Comparison of ENCODE assay signal across 16 cellular contexts in genomic region chr1:156437054-156437453, GRCh38.
DNase-seq lines count a peak whose midpoint lies in the region; ATAC-seq and TF ChIP-seq lines count a peak whose summit lies in the region.
"Had no signal": no experiment of that assay in that cellular context is flagged by ENCODE, and none has a peak within 500 bp of the region (broad histone marks: within the 10 kb centered on the region; RNA-seq: fewer than 3 reads in every experiment).

No MANE protein-coding gene starts in this region.

- H3K27ac Mint-ChIP-seq in activated CD8-positive, alpha-beta memory T cell treated with anti-CD3 and anti-CD28 coated beads, Interleukin-2, amount 10 ng/mL, durations not matched to agents 7 days and 5 days: peak overlapping the region; percentile 15
- no peak overlapping the region for H3K27ac Mint-ChIP-seq in WTC11

- H3K27me3 Mint-ChIP-seq in activated CD8-positive, alpha-beta memory T cell treated with anti-CD3 and anti-CD28 coated beads, Interleukin-2, amount 10 ng/mL, durations not matched to agents 7 days and 5 days: peaks cover 94% of the 10 kb centered on the region
- peaks cover 100% of the 10 kb centered on the region for H3K27me3 Mint-ChIP-seq in WTC11 (ENCODE audit: low read depth)

- peak overlapping the region; percentile 63 for H3K27ac ChIP-seq in substantia nigra (ENCODE audit: low read depth, low read length, poor library complexity, severe bottlenecking)
- H3K27ac ChIP-seq: 22Rv1, BLaER1, PC-9 had no signal

- H3K9me3 Mint-ChIP-seq in activated CD8-positive, alpha-beta memory T cell treated with anti-CD3 and anti-CD28 coated beads, Interleukin-2, amount 10 ng/mL, durations not matched to agents 7 days and 5 days (ENCODE audit: low read depth): no peaks in the 10 kb centered on the region
- no peaks in the 10 kb centered on the region for H3K9me3 Mint-ChIP-seq in WTC11

- DNase-seq in activated CD8-positive, alpha-beta memory T cell treated with anti-CD3 and anti-CD28 coated beads, Interleukin-2, amount 10 ng/mL, durations not matched to agents 7 days and 5 days: no peak
- no peak for DNase-seq in activated CD8-positive, alpha-beta memory T cell treated with anti-CD3 and anti-CD28 coated beads, Interleukin-2, amount 50 U/mL, for 48 hours
- DNase-seq in WTC11 (ENCODE audit: low spot score) (no peak), epidermal melanocyte (ENCODE audit: insufficient read length, low spot score) (peak; percentile 0), substantia nigra (lab: John Stamatoyannopoulos, UW) (no peak)
- DNase-seq: DMS 273 treated with DMSO at 0.1 percent for 48 hours, NCI-H1048, NCI-H2107, NCI-H748 treated with DMSO at 0.1 percent for 48 hours had no signal

- H3K36me3 Mint-ChIP-seq in activated CD8-positive, alpha-beta memory T cell treated with anti-CD3 and anti-CD28 coated beads, Interleukin-2, amount 10 ng/mL, durations not matched to agents 7 days and 5 days: peaks cover 4% of the 10 kb centered on the region
- H3K36me3 Mint-ChIP-seq in WTC11: peaks cover 3% of the 10 kb centered on the region

- POLR2A ChIA-PET in WTC11 (lab: Charles Lee): interaction anchor here (1.1 kb wide), 1 partner anchor 15 kb away, joined by 3 read pairs; no protein-coding TSS in a partner anchor

- no peak for ATAC-seq in activated CD8-positive, alpha-beta memory T cell treated with anti-CD3 and anti-CD28 coated beads, Interleukin-2, amount 10 ng/mL, durations not matched to agents 7 days and 5 days
- ATAC-seq in WTC11: no peak
- ATAC-seq in HG03521 (IDR thresholded peaks at IDR 0.05; ENCODE audit: unreplicated experiment): no peak
- ATAC-seq in HG02759 (IDR thresholded peaks at IDR 0.05; ENCODE audit: unreplicated experiment): no peak
- no peak for ATAC-seq in GM18907 (IDR thresholded peaks at IDR 0.05; ENCODE audit: unreplicated experiment)
- ATAC-seq: K562 had no signal

- TF ChIP-seq CTCF in WTC11 (IDR thresholded peaks at IDR 0.05): no peak

- H3K4me3 Mint-ChIP-seq in activated CD8-positive, alpha-beta memory T cell treated with anti-CD3 and anti-CD28 coated beads, Interleukin-2, amount 10 ng/mL, durations not matched to agents 7 days and 5 days: no peak overlapping the region
- peak overlapping the region; percentile 57 for H3K4me3 Mint-ChIP-seq in WTC11

- peaks cover 22% of the 10 kb centered on the region for H3K4me1 Mint-ChIP-seq in activated CD8-positive, alpha-beta memory T cell treated with anti-CD3 and anti-CD28 coated beads, Interleukin-2, amount 10 ng/mL, durations not matched to agents 7 days and 5 days
- peaks cover 63% of the 10 kb centered on the region for H3K4me1 Mint-ChIP-seq in WTC11

- CTCF ChIA-PET in activated CD8-positive, alpha-beta memory T cell treated with anti-CD3 and anti-CD28 coated beads, Interleukin-2, amount 10 ng/mL, durations not matched to agents 7 days and 5 days (lab: Charles Lee): interaction anchor here (0.9 to 9.0 kb wide), 4 partner anchors 9 to 187 kb away, joined by 3 to 107 read pairs (median 6); no protein-coding TSS in a partner anchor
- CTCF ChIA-PET in WTC11 (lab: Charles Lee): interaction anchor here (0.7 to 10.1 kb wide), 10 partner anchors 9 to 187 kb away, joined by 4 to 200 read pairs (median 7); no protein-coding TSS in a partner anchor

TF ChIP-seq in WTC11, 78 proteins besides CTCF, POLR2A, EP300 and RAD21 (continues in another document):
- TF ChIP-seq, protein P1, sequence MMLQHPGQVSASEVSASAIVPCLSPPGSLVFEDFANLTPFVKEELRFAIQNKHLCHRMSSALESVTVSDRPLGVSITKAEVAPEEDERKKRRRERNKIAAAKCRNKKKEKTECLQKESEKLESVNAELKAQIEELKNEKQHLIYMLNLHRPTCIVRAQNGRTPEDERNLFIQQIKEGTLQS (CRISPR knock-in tag; conservative IDR thresholded peaks at IDR 0.05): no peak
- TF ChIP-seq TEAD4 (CRISPR knock-in tag; IDR thresholded peaks at IDR 0.05) (no peak), PRRX2 (CRISPR knock-in tag; IDR thresholded peaks at IDR 0.05) (no peak), JAZF1 (CRISPR knock-in tag; IDR thresholded peaks at IDR 0.05) (no peak), ZNF219 (CRISPR knock-in tag; IDR thresholded peaks at IDR 0.05; ENCODE audit: borderline replicate concordance) (no peak), NR1H2 (CRISPR knock-in tag; IDR thresholded peaks at IDR 0.05) (no peak), OVOL2 (CRISPR knock-in tag; IDR thresholded peaks at IDR 0.05; ENCODE audit: borderline replicate concordance) (no peak), NR2C2 (CRISPR knock-in tag; IDR thresholded peaks at IDR 0.05) (no peak), MYBL2 (CRISPR knock-in tag; IDR thresholded peaks at IDR 0.05) (no peak), FOXP4 (CRISPR knock-in tag; IDR thresholded peaks at IDR 0.05) (no peak)
- TF ChIP-seq, protein P2, sequence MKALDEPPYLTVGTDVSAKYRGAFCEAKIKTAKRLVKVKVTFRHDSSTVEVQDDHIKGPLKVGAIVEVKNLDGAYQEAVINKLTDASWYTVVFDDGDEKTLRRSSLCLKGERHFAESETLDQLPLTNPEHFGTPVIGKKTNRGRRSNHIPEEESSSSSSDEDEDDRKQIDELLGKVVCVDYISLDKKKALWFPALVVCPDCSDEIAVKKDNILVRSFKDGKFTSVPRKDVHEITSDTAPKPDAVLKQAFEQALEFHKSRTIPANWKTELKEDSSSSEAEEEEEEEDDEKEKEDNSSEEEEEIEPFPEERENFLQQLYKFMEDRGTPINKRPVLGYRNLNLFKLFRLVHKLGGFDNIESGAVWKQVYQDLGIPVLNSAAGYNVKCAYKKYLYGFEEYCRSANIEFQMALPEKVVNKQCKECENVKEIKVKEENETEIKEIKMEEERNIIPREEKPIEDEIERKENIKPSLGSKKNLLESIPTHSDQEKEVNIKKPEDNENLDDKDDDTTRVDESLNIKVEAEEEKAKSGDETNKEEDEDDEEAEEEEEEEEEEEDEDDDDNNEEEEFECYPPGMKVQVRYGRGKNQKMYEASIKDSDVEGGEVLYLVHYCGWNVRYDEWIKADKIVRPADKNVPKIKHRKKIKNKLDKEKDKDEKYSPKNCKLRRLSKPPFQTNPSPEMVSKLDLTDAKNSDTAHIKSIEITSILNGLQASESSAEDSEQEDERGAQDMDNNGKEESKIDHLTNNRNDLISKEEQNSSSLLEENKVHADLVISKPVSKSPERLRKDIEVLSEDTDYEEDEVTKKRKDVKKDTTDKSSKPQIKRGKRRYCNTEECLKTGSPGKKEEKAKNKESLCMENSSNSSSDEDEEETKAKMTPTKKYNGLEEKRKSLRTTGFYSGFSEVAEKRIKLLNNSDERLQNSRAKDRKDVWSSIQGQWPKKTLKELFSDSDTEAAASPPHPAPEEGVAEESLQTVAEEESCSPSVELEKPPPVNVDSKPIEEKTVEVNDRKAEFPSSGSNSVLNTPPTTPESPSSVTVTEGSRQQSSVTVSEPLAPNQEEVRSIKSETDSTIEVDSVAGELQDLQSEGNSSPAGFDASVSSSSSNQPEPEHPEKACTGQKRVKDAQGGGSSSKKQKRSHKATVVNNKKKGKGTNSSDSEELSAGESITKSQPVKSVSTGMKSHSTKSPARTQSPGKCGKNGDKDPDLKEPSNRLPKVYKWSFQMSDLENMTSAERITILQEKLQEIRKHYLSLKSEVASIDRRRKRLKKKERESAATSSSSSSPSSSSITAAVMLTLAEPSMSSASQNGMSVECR (CRISPR knock-in tag; IDR thresholded peaks at IDR 0.05; ENCODE audit: borderline replicate concordance): no peak
- TF ChIP-seq, protein P3, sequence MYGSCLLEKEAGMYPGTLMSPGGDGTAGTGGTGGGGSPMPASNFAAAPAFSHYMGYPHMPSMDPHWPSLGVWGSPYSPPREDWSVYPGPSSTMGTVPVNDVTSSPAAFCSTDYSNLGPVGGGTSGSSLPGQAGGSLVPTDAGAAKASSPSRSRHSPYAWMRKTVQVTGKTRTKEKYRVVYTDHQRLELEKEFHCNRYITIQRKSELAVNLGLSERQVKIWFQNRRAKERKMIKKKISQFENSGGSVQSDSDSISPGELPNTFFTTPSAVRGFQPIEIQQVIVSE (CRISPR knock-in tag; IDR thresholded peaks at IDR 0.05; ENCODE audit: borderline replicate concordance): no peak
- TF ChIP-seq, protein P4, sequence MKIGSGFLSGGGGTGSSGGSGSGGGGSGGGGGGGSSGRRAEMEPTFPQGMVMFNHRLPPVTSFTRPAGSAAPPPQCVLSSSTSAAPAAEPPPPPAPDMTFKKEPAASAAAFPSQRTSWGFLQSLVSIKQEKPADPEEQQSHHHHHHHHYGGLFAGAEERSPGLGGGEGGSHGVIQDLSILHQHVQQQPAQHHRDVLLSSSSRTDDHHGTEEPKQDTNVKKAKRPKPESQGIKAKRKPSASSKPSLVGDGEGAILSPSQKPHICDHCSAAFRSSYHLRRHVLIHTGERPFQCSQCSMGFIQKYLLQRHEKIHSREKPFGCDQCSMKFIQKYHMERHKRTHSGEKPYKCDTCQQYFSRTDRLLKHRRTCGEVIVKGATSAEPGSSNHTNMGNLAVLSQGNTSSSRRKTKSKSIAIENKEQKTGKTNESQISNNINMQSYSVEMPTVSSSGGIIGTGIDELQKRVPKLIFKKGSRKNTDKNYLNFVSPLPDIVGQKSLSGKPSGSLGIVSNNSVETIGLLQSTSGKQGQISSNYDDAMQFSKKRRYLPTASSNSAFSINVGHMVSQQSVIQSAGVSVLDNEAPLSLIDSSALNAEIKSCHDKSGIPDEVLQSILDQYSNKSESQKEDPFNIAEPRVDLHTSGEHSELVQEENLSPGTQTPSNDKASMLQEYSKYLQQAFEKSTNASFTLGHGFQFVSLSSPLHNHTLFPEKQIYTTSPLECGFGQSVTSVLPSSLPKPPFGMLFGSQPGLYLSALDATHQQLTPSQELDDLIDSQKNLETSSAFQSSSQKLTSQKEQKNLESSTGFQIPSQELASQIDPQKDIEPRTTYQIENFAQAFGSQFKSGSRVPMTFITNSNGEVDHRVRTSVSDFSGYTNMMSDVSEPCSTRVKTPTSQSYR (CRISPR knock-in tag; IDR thresholded peaks at IDR 0.05): no peak
